ENCODE assay signal across 18 cellular contexts in genomic region chr7:130982651-130983050, GRCh38.
DNase-seq lines count a peak whose midpoint lies in the region; ATAC-seq and TF ChIP-seq lines count a peak whose summit lies in the region.
"Had no signal": no experiment of that assay in that cellular context is flagged by ENCODE, and none has a peak within 500 bp of the region (broad histone marks: within the 10 kb centered on the region; RNA-seq: fewer than 3 reads in every experiment).

No MANE protein-coding gene starts in this region.

- H3K4me3 ChIP-seq in CD4-positive, CD25-positive, alpha-beta regulatory T cell (ENCODE audit: low read depth, low read length) = peak overlapping the region; percentile 67
- H3K4me3 ChIP-seq in OCI-LY3 (ENCODE audit: low read length) = no peak overlapping the region
- H3K4me3 ChIP-seq in effector memory CD4-positive, alpha-beta T cell (ENCODE audit: insufficient read depth, low read depth, low read length, poor library complexity, severe bottlenecking) = no peak overlapping the region
- no peak overlapping the region for H3K4me3 ChIP-seq in psoas muscle
- H3K4me3 ChIP-seq: esophagus squamous epithelium, lung, prostate gland had no signal

- H3K9me3 ChIP-seq in CD4-positive, CD25-positive, alpha-beta regulatory T cell (ENCODE audit: control insufficient read depth in 2 of 2, low read length in 2 of 2) = no peaks in the 10 kb centered on the region
- no peaks in the 10 kb centered on the region for H3K9me3 ChIP-seq in OCI-LY3 (ENCODE audit: insufficient read depth, low read length)
- no peaks in the 10 kb centered on the region for H3K9me3 ChIP-seq in effector memory CD4-positive, alpha-beta T cell (ENCODE audit: control insufficient read depth, low read length)
- no peaks in the 10 kb centered on the region for H3K9me3 ChIP-seq in psoas muscle
- H3K9me3 ChIP-seq: esophagus squamous epithelium, prostate gland had no signal

- no peak overlapping the region for H3K9ac ChIP-seq in OCI-LY3 (ENCODE audit: low read length)

- 71 to 78% (median 74%) methylated on average over 3 of the region's 3 CpGs for WGBS in psoas muscle, 3 donors

- peaks cover 4% of the 10 kb centered on the region; the same call in 1 of the 2 replicates for H4K20me1 ChIP-seq in OCI-LY3 (ENCODE audit: insufficient read depth, low read length)

- H3K36me3 ChIP-seq in CD4-positive, CD25-positive, alpha-beta regulatory T cell (ENCODE audit: control insufficient read depth, insufficient read depth, low read length) = peaks cover 42% of the 10 kb centered on the region
- H3K36me3 ChIP-seq in OCI-LY3 (replicated peaks; ENCODE audit: low read depth, low read length) (no peaks in the 10 kb centered on the region), psoas muscle (ENCODE audit: insufficient read depth in 1 of 2, low read depth in 1 of 2) (peaks cover 0 to 54% of the 10 kb centered on the region in 2 donors)
- H3K36me3 ChIP-seq in effector memory CD4-positive, alpha-beta T cell (ENCODE audit: control insufficient read depth, insufficient read depth, low read length) = no peaks in the 10 kb centered on the region
- H3K36me3 ChIP-seq: prostate gland had no signal

- H3K27ac Mint-ChIP-seq in CD4-positive, CD25-positive, alpha-beta regulatory T cell = no peak overlapping the region
- H3K27ac Mint-ChIP-seq: activated CD4-positive, alpha-beta memory T cell treated with anti-CD3 and anti-CD28 coated beads, Interleukin-2, amount 10 ng/mL, durations not matched to agents 7 days and 5 days; activated naive CD8-positive, alpha-beta T cell treated with anti-CD3 and anti-CD28 coated beads, Interleukin-2, amount 50 U/mL, for 24 hours; endodermal cell; immature natural killer cell had no signal

- DNase-seq in CD4-positive, CD25-positive, alpha-beta regulatory T cell = peak in 1 of 3 donors; percentile 27
- DNase-seq in effector memory CD4-positive, alpha-beta T cell = no peak
- no peak for DNase-seq in psoas muscle
- DNase-seq in GM13977 (ENCODE audit: low spot score) = no peak
- DNase-seq in islet precursor cell = no peak
- DNase-seq: activated CD4-positive, alpha-beta memory T cell treated with anti-CD3 and anti-CD28 coated beads, Interleukin-2, amount 10 ng/mL, durations not matched to agents 7 days and 5 days; activated CD4-positive, CD25-positive, alpha-beta regulatory T cell treated with anti-CD3 and anti-CD28 coated beads, Interleukin-2, amount 50 U/mL, for 72 hours; activated naive CD8-positive, alpha-beta T cell treated with anti-CD3 and anti-CD28 coated beads, Interleukin-2, amount 50 U/mL, for 24 hours; activated T-cell treated with anti-CD3 and anti-CD28 coated beads for 4 hours; endodermal cell; esophagus squamous epithelium; hippocampal formation had no signal

- ATAC-seq in CD4-positive, CD25-positive, alpha-beta regulatory T cell (ENCODE audit: low read depth in 2 of 2) = peak; percentile 19 to 26
- no peak for ATAC-seq in psoas muscle
- no peak for ATAC-seq in GM19467 (IDR thresholded peaks at IDR 0.05; ENCODE audit: unreplicated experiment)
- ATAC-seq in GM21576 (IDR thresholded peaks at IDR 0.05; ENCODE audit: unreplicated experiment) = no peak

- H3K4me3 Mint-ChIP-seq in CD4-positive, CD25-positive, alpha-beta regulatory T cell = no peak overlapping the region
- H3K4me3 Mint-ChIP-seq: activated CD4-positive, alpha-beta memory T cell treated with anti-CD3 and anti-CD28 coated beads, Interleukin-2, amount 10 ng/mL, durations not matched to agents 7 days and 5 days; activated naive CD8-positive, alpha-beta T cell treated with anti-CD3 and anti-CD28 coated beads, Interleukin-2, amount 50 U/mL, for 24 hours; endodermal cell; immature natural killer cell had no signal

- peak overlapping the region; percentile 85 for H3K27ac ChIP-seq in CD4-positive, CD25-positive, alpha-beta regulatory T cell (ENCODE audit: insufficient read depth, low read length, poor library complexity, severe bottlenecking)
- H3K27ac ChIP-seq in OCI-LY3 (ENCODE audit: low read length) = no peak overlapping the region
- H3K27ac ChIP-seq in effector memory CD4-positive, alpha-beta T cell (ENCODE audit: insufficient read depth, low read length, poor library complexity, severe bottlenecking) = peak overlapping the region; percentile 54
- H3K27ac ChIP-seq in psoas muscle = peak overlapping the region; percentile 32
- H3K27ac ChIP-seq: prostate gland had no signal

- TF ChIP-seq CTCF in OCI-LY3 (IDR thresholded peaks at IDR 0.05; ENCODE audit: low read depth, low read length) (no peak), psoas muscle (IDR thresholded peaks at IDR 0.05) (no peak), GM13977 (IDR thresholded peaks at IDR 0.05; ENCODE audit: extremely low read depth, insufficient read depth, missing control alignments) (no peak)

- H3K27me3 ChIP-seq in CD4-positive, CD25-positive, alpha-beta regulatory T cell (ENCODE audit: control insufficient read depth, insufficient read depth, low read length) = no peaks in the 10 kb centered on the region
- no peaks in the 10 kb centered on the region for H3K27me3 ChIP-seq in OCI-LY3 (ENCODE audit: low read depth, low read length)
- H3K27me3 ChIP-seq in effector memory CD4-positive, alpha-beta T cell (replicated peaks; ENCODE audit: control insufficient read depth, insufficient read depth, low read length, poor library complexity, severe bottlenecking) = no peaks in the 10 kb centered on the region
- H3K27me3 ChIP-seq in psoas muscle (ENCODE audit: insufficient read depth in 3 of 3, low read length in 2 of 3) = no peaks in the 10 kb centered on the region
- H3K27me3 ChIP-seq: esophagus squamous epithelium had no signal

- peaks cover 73% of the 10 kb centered on the region for H3K4me1 ChIP-seq in CD4-positive, CD25-positive, alpha-beta regulatory T cell (ENCODE audit: control insufficient read depth, insufficient read depth, low read length, poor library complexity, severe bottlenecking)
- H3K4me1 ChIP-seq in OCI-LY3 (ENCODE audit: low read length) (peaks cover 24% of the 10 kb centered on the region), psoas muscle (peaks cover 54% of the 10 kb centered on the region)
- peaks cover 54% of the 10 kb centered on the region for H3K4me1 ChIP-seq in effector memory CD4-positive, alpha-beta T cell (ENCODE audit: control insufficient read depth, insufficient read depth, low read length, poor library complexity, severe bottlenecking)

- peak overlapping the region; percentile 59 for H3K4me2 ChIP-seq in OCI-LY3 (ENCODE audit: low read length)

- H3K4me1 Mint-ChIP-seq in CD4-positive, CD25-positive, alpha-beta regulatory T cell = peaks cover 20 to 62% (median 35%) of the 10 kb centered on the region in 4 donors
- H3K4me1 Mint-ChIP-seq: endodermal cell had no signal

- H3K36me3 Mint-ChIP-seq in CD4-positive, CD25-positive, alpha-beta regulatory T cell = peaks cover 10% of the 10 kb centered on the region

- no peaks in the 10 kb centered on the region for H3K79me2 ChIP-seq in OCI-LY3 (ENCODE audit: low read length)

- in situ Hi-C loops in GM13977 (cut with MboI; ENCODE audit: low pct_unique_long_range_greater_than_20kb, low sequenced_read_pairs, unreplicated experiment) = no loop called here

- H2AFZ ChIP-seq in OCI-LY3 (ENCODE audit: low read depth, low read length) = no peak overlapping the region

- H3K9me3 Mint-ChIP-seq in CD4-positive, CD25-positive, alpha-beta regulatory T cell = peaks cover 0 to 1% (median 0%) of the 10 kb centered on the region in 7 donors
- H3K9me3 Mint-ChIP-seq: activated CD4-positive, alpha-beta memory T cell treated with anti-CD3 and anti-CD28 coated beads, Interleukin-2, amount 10 ng/mL, durations not matched to agents 7 days and 5 days; activated naive CD8-positive, alpha-beta T cell treated with anti-CD3 and anti-CD28 coated beads, Interleukin-2, amount 50 U/mL, for 24 hours; endodermal cell; immature natural killer cell had no signal

- intact Hi-C loops in psoas muscle (cut with DNase I) = loop anchor here (5.0 kb wide), 2 partner anchors 50 to 55 kb away; no protein-coding TSS in a partner anchor

- H3K27me3 Mint-ChIP-seq in CD4-positive, CD25-positive, alpha-beta regulatory T cell = no peaks in the 10 kb centered on the region
- H3K27me3 Mint-ChIP-seq: activated CD4-positive, alpha-beta memory T cell treated with anti-CD3 and anti-CD28 coated beads, Interleukin-2, amount 10 ng/mL, durations not matched to agents 7 days and 5 days; activated naive CD8-positive, alpha-beta T cell treated with anti-CD3 and anti-CD28 coated beads, Interleukin-2, amount 50 U/mL, for 24 hours had no signal

Comparison
In these comparisons a context has a peak if more than half of its experiments do, and no peak if none do; other contexts are left out.
1. ATAC-seq: peak in CD4-positive, CD25-positive, alpha-beta regulatory T cell (2 of 2); none in psoas muscle (0 of 4), GM19467 (single experiment) and GM21576 (single experiment).